Comparison of ENCODE assay signal across 13 cellular contexts in genomic region chr5:110769282-110769681, GRCh38. TPM values are rescaled to one million over a fixed set of nuclear protein-coding genes. Genes with fewer than 3 reads are reported as not detected.
DNase-seq lines count a peak whose midpoint lies in the region; ATAC-seq and TF ChIP-seq lines count a peak whose summit lies in the region.
"Had no signal": no experiment of that assay in that cellular context is flagged by ENCODE, and none has a peak within 500 bp of the region (broad histone marks: within the 10 kb centered on the region; RNA-seq: fewer than 3 reads in every experiment).

No MANE protein-coding gene starts in this region.

- no peak for TF ChIP-seq CTCF in fibroblast of mammary gland (conservative IDR thresholded peaks at IDR 0.05; ENCODE audit: control insufficient read depth, insufficient read depth, low read depth, low read length)

- H3K27me3 Mint-ChIP-seq in activated CD4-positive, alpha-beta T cell treated with anti-CD3 and anti-CD28 coated beads for 36 hours, result peaks cover 7% of the 10 kb centered on the region

- H3K4me3 ChIP-seq in fibroblast of mammary gland (ENCODE audit: control insufficient read depth, low read depth, low read length), result no peak overlapping the region
- H3K4me3 ChIP-seq: Peyer's patch, right atrium auricular region had no signal

- peak; percentile 42 for DNase-seq in GM04504 (ENCODE audit: low read depth)
- DNase-seq in NOMO-1 treated with DMSO at 0.1 percent for 48 hours (lab: John Stamatoyannopoulos, UW; ENCODE audit: unreplicated experiment), result peak; percentile 48
- DNase-seq in fibroblast of mammary gland (ENCODE audit: low read depth), result peak; percentile 84
- no peak for DNase-seq in sciatic nerve (ENCODE audit: low spot score)
- DNase-seq in activated CD4-positive, alpha-beta T cell treated with anti-CD3 and anti-CD28 coated beads for 36 hours, result no peak
- DNase-seq in NCI-H2029 (lab: John Stamatoyannopoulos, UW), result no peak
- DNase-seq: activated CD8-positive, alpha-beta T cell treated with anti-CD3 and anti-CD28 coated beads, Interleukin-2, amount 10 ng/mL, durations not matched to agents 7 days and 5 days; activated naive CD4-positive, alpha-beta T cell treated with anti-CD3 and anti-CD28 coated beads for 36 hours; cerebellar nuclear complex; erythroblast; Peyer's patch had no signal

- CTCF ChIA-PET in activated CD4-positive, alpha-beta T cell treated with anti-CD3 and anti-CD28 coated beads for 36 hours (lab: Charles Lee), result interaction anchor here (4.1 kb wide), 1 partner anchor 12 kb away, joined by 20 read pairs; no protein-coding TSS in a partner anchor

- no peaks in the 10 kb centered on the region for H3K36me3 Mint-ChIP-seq in activated CD4-positive, alpha-beta T cell treated with anti-CD3 and anti-CD28 coated beads for 36 hours (ENCODE audit: low read depth)

- H3K9me3 Mint-ChIP-seq in activated CD4-positive, alpha-beta T cell treated with anti-CD3 and anti-CD28 coated beads for 36 hours (ENCODE audit: low read depth), result no peaks in the 10 kb centered on the region
- H3K9me3 Mint-ChIP-seq: activated naive CD4-positive, alpha-beta T cell treated with anti-CD3 and anti-CD28 coated beads for 36 hours had no signal

- TF ChIP-seq POLR2A in GM18505 (IDR thresholded peaks at IDR 0.05; ENCODE audit: borderline replicate concordance, extremely low read depth, insufficient read depth, insufficient read length), result no peak

- ATAC-seq in sciatic nerve (peak; percentile 30), GM18505 (IDR thresholded peaks at IDR 0.05; ENCODE audit: unreplicated experiment) (no peak)
- no peak for ATAC-seq in activated CD4-positive, alpha-beta T cell treated with anti-CD3 and anti-CD28 coated beads for 36 hours
- ATAC-seq: activated CD8-positive, alpha-beta T cell treated with anti-CD3 and anti-CD28 coated beads, Interleukin-2, amount 10 ng/mL, durations not matched to agents 7 days and 5 days had no signal

- no peak overlapping the region for H3K4me3 Mint-ChIP-seq in activated CD4-positive, alpha-beta T cell treated with anti-CD3 and anti-CD28 coated beads for 36 hours
- H3K4me3 Mint-ChIP-seq: activated CD8-positive, alpha-beta T cell treated with anti-CD3 and anti-CD28 coated beads, Interleukin-2, amount 10 ng/mL, durations not matched to agents 7 days and 5 days; activated naive CD4-positive, alpha-beta T cell treated with anti-CD3 and anti-CD28 coated beads for 36 hours had no signal

- intact Hi-C loops in sciatic nerve (cut with DNase I), result no loop called here
- intact Hi-C loops in activated CD4-positive, alpha-beta T cell treated with anti-CD3 and anti-CD28 coated beads for 36 hours (cut with DNase I, micrococcal nuclease), result no loop called here

- POLR2A ChIA-PET in activated CD4-positive, alpha-beta T cell treated with anti-CD3 and anti-CD28 coated beads for 36 hours (lab: Charles Lee), result no interaction called here

- no peaks in the 10 kb centered on the region for H3K4me1 Mint-ChIP-seq in activated CD4-positive, alpha-beta T cell treated with anti-CD3 and anti-CD28 coated beads for 36 hours

- no peak overlapping the region for H3K27ac Mint-ChIP-seq in activated CD4-positive, alpha-beta T cell treated with anti-CD3 and anti-CD28 coated beads for 36 hours
- H3K27ac Mint-ChIP-seq: activated CD8-positive, alpha-beta T cell treated with anti-CD3 and anti-CD28 coated beads, Interleukin-2, amount 10 ng/mL, durations not matched to agents 7 days and 5 days; activated naive CD4-positive, alpha-beta T cell treated with anti-CD3 and anti-CD28 coated beads for 36 hours had no signal

RNA-seq across cellular contexts. Expression of gene SLC25A46, which starts 30.5 kb away (rescaled TPM):
- 36.2 TPM for total RNA-seq in sciatic nerve
- 10 to 100 TPM; 32.3 to 35.3 TPM for total RNA-seq in activated CD4-positive, alpha-beta T cell treated with anti-CD3 and anti-CD28 coated beads for 36 hours

RNA-seq across cellular contexts. Expression of gene TMEM232, which starts 42.8 kb away (rescaled TPM):
- 8.1 TPM for total RNA-seq in sciatic nerve
- total RNA-seq in activated CD4-positive, alpha-beta T cell treated with anti-CD3 and anti-CD28 coated beads for 36 hours, result 1 to 10 TPM in 1 of 2 experiments, under 1 TPM in 1; 0.30 to 1.2 TPM

Comparison
In these comparisons a context has a peak if more than half of its experiments do, and no peak if none do; other contexts are left out.
1. DNase-seq: peak in GM04504 (single experiment), NOMO-1 treated with DMSO at 0.1 percent for 48 hours (single experiment) and fibroblast of mammary gland (single experiment); none in sciatic nerve (single experiment), activated CD4-positive, alpha-beta T cell treated with anti-CD3 and anti-CD28 coated beads for 36 hours (single experiment) and NCI-H2029 (single experiment).